ENCODE assay signal across 21 cellular contexts in the genomic region with DNA sequence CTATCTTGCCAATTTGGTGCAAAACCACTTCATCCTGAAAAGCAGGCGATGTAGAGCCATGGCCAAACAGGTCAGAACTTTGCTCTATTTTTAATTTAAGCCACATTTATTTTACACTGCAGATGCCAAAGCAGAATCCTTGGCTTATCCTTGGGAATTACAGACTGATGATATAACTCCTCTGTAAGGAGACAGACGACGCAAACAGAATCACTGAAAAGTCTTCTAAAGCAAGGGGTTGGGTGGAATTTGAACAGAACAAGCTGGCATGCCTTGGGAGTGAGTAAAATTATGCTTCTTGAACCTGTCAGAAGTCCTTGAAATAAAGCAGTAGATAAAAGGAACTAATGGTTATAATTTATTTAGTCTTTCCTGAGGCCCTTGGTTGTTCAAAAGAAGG.
DNase-seq lines count a peak whose midpoint lies in the region; ATAC-seq, FAIRE-seq and TF ChIP-seq lines count a peak whose summit lies in the region.
"Had no signal": no experiment of that assay in that cellular context is flagged by ENCODE, and none has a peak within 500 bp of the region (broad histone marks: within the 10 kb centered on the region; RNA-seq: fewer than 3 reads in every experiment).

No MANE protein-coding gene starts in this region.

- H3K36me3 ChIP-seq in mesenchymal stem cell (ENCODE audit: control insufficient read depth in 1 of 2, insufficient read depth in 2 of 2, low read depth in 1 of 2, low read length in 2 of 2) (no peaks in the 10 kb centered on the region), vagina (no peaks in the 10 kb centered on the region)
- H3K36me3 ChIP-seq: adrenal gland, right lobe of liver had no signal

- peaks cover 10% of the 10 kb centered on the region for H3K4me1 Mint-ChIP-seq in CD4-positive, alpha-beta T cell (ENCODE audit: low read depth)

- no peak for TF ChIP-seq CTCF in vagina (IDR thresholded peaks at IDR 0.05)
- TF ChIP-seq CTCF in CD4-positive, alpha-beta T cell (IDR thresholded peaks at IDR 0.05), result no peak

- H3K9ac ChIP-seq in mesenchymal stem cell (ENCODE audit: low read length), result no peak overlapping the region

- H3K4me2 ChIP-seq in mesenchymal stem cell (ENCODE audit: low read length, poor library complexity, severe bottlenecking), result no peak overlapping the region
- H3K4me2 ChIP-seq: GM23338 had no signal

- no peak overlapping the region for H3K23ac ChIP-seq in mesenchymal stem cell (ENCODE audit: low read length in 2 of 2)

- no peak overlapping the region for H3K4me3 Mint-ChIP-seq in CD4-positive, alpha-beta T cell
- H3K4me3 Mint-ChIP-seq: activated CD8-positive, alpha-beta T cell treated with anti-CD3 and anti-CD28 coated beads, Interleukin-2, amount 10 ng/mL, durations not matched to agents 7 days and 5 days; GM23338; T-cell had no signal

- no peaks in the 10 kb centered on the region for H3K27me3 Mint-ChIP-seq in CD4-positive, alpha-beta T cell
- H3K27me3 Mint-ChIP-seq: T-cell had no signal

- no peaks in the 10 kb centered on the region for H3K79me1 ChIP-seq in mesenchymal stem cell (replicated peaks; ENCODE audit: low read length, poor library complexity, severe bottlenecking)

- H2BK12ac ChIP-seq in mesenchymal stem cell (ENCODE audit: low read length in 2 of 2), result no peak overlapping the region

- intact Hi-C loops in vagina (cut with DNase I), result no loop called here
- intact Hi-C loops in CD4-positive, alpha-beta T cell (cut with DNase I, micrococcal nuclease), result no loop called here

- peak; percentile 70 for DNase-seq in GM04504 (ENCODE audit: low read depth)
- peak; percentile 69 for DNase-seq in mesenchymal stem cell
- DNase-seq in vagina (ENCODE audit: extremely low spot score in 2 of 2), result peak in 1 of 2 donors; percentile 67
- no peak for DNase-seq in NK-92 treated with Interleukin-12 subunit alpha and Interleukin-12 subunit beta, amount 100 ng/mL, for 24 hours (lab: John Stamatoyannopoulos, UW)
- DNase-seq in CD4-positive, alpha-beta T cell, result no peak
- no peak for DNase-seq in DMS 273 (lab: John Stamatoyannopoulos, UW; ENCODE audit: unreplicated experiment)
- DNase-seq: activated CD4-positive, CD25-positive, alpha-beta regulatory T cell treated with anti-CD3 and anti-CD28 coated beads, Interleukin-2, amount 50 U/mL, for 72 hours; activated CD8-positive, alpha-beta T cell treated with anti-CD3 and anti-CD28 coated beads, Interleukin-2, amount 10 ng/mL, durations not matched to agents 7 days and 5 days; adrenal gland; DMS79; dorsolateral prefrontal cortex; NCI-H2081; PC-3; posterior cingulate gyrus; right lobe of liver; SHP77; T-cell had no signal

- H2BK120ac ChIP-seq in mesenchymal stem cell (ENCODE audit: low read depth, low read length), result no peak overlapping the region

- no peak overlapping the region for H3K18ac ChIP-seq in mesenchymal stem cell (ENCODE audit: low read depth in 1 of 2, low read length in 2 of 2)

- H3K4me3 ChIP-seq in mesenchymal stem cell (ENCODE audit: insufficient read depth in 1 of 2, low read depth in 1 of 2, low read length in 2 of 2) (no peak overlapping the region), vagina (no peak overlapping the region)
- H3K4me3 ChIP-seq: adrenal gland, dorsolateral prefrontal cortex, GM23338, right lobe of liver had no signal

- H3K27me3 ChIP-seq in mesenchymal stem cell (ENCODE audit: control insufficient read depth in 1 of 2, insufficient read depth in 1 of 2, low read length in 2 of 2), result no peaks in the 10 kb centered on the region
- H3K27me3 ChIP-seq in vagina, result no peaks in the 10 kb centered on the region
- no peaks in the 10 kb centered on the region for H3K27me3 ChIP-seq in CD4-positive, alpha-beta T cell (ENCODE audit: control insufficient read depth, insufficient read depth, low read length)
- H3K27me3 ChIP-seq: adrenal gland, dorsolateral prefrontal cortex, right lobe of liver had no signal

- H3K36me3 Mint-ChIP-seq in CD4-positive, alpha-beta T cell (ENCODE audit: low read depth), result no peaks in the 10 kb centered on the region

- no peak for TF ChIP-seq POLR2A in vagina (IDR thresholded peaks at IDR 0.05)

- ATAC-seq in CD4-positive, alpha-beta T cell (ENCODE audit: poor library complexity), result no peak
- ATAC-seq: activated CD8-positive, alpha-beta T cell treated with anti-CD3 and anti-CD28 coated beads, Interleukin-2, amount 10 ng/mL, durations not matched to agents 7 days and 5 days; GM23338; PC-3; right lobe of liver; T-cell had no signal

- no peak overlapping the region for H3K27ac Mint-ChIP-seq in CD4-positive, alpha-beta T cell
- H3K27ac Mint-ChIP-seq: activated CD8-positive, alpha-beta T cell treated with anti-CD3 and anti-CD28 coated beads, Interleukin-2, amount 10 ng/mL, durations not matched to agents 7 days and 5 days; GM23338; T-cell had no signal

- no peak overlapping the region for H3K27ac ChIP-seq in mesenchymal stem cell (ENCODE audit: low read length, poor library complexity, severe bottlenecking)
- H3K27ac ChIP-seq in vagina, result peak overlapping the region; percentile 2
- no peak overlapping the region for H3K27ac ChIP-seq in CD4-positive, alpha-beta T cell (ENCODE audit: low read depth, low read length)
- H3K27ac ChIP-seq: adrenal gland, dorsolateral prefrontal cortex, epithelial cell of prostate, HL-60, right lobe of liver had no signal

- H4K91ac ChIP-seq in mesenchymal stem cell (ENCODE audit: low read length), result no peak overlapping the region

- POLR2A ChIA-PET in CD4-positive, alpha-beta T cell (lab: Charles Lee), result no interaction called here

- no peaks in the 10 kb centered on the region for H3K9me3 ChIP-seq in mesenchymal stem cell (ENCODE audit: control insufficient read depth, low read length)
- H3K9me3 ChIP-seq in vagina, result no peaks in the 10 kb centered on the region
- H3K9me3 ChIP-seq in CD4-positive, alpha-beta T cell (ENCODE audit: control insufficient read depth, low read length), result no peaks in the 10 kb centered on the region
- H3K9me3 ChIP-seq: adrenal gland, right lobe of liver had no signal

- FAIRE-seq in endometrium (lab: Jason Lieb, UNC), result peak; percentile 46

- no peak overlapping the region for H2BK15ac ChIP-seq in mesenchymal stem cell (ENCODE audit: low read depth, poor library complexity, severe bottlenecking)

- H3K14ac ChIP-seq in mesenchymal stem cell (ENCODE audit: low read length in 2 of 2), result no peak overlapping the region

- CTCF ChIA-PET in CD4-positive, alpha-beta T cell (lab: Charles Lee), result interaction anchor here (0.7 kb wide), 1 partner anchor 19 kb away, joined by 3 read pairs; no protein-coding TSS in a partner anchor

- H2AFZ ChIP-seq in mesenchymal stem cell (ENCODE audit: low read depth, low read length), result no peak overlapping the region
- H2AFZ ChIP-seq: GM23338 had no signal

- H3K9me3 Mint-ChIP-seq in CD4-positive, alpha-beta T cell, result peaks cover 2% of the 10 kb centered on the region
- H3K9me3 Mint-ChIP-seq: GM23338 had no signal

- 65% methylated on average over 3 of the region's 3 CpGs for WGBS in mesenchymal stem cell

- H4K8ac ChIP-seq in mesenchymal stem cell (ENCODE audit: low read length), result no peak overlapping the region

- no peak overlapping the region for H3K4ac ChIP-seq in mesenchymal stem cell (ENCODE audit: low read depth in 1 of 2, low read length in 2 of 2)

- no peak overlapping the region for H2BK5ac ChIP-seq in mesenchymal stem cell (ENCODE audit: low read depth, low read length, poor library complexity, severe bottlenecking)

- peaks cover 9% of the 10 kb centered on the region for H3K4me1 ChIP-seq in mesenchymal stem cell (ENCODE audit: control insufficient read depth, insufficient read depth, low read depth, low read length)
- peaks cover 14% of the 10 kb centered on the region for H3K4me1 ChIP-seq in vagina
- H3K4me1 ChIP-seq: adrenal gland, right lobe of liver had no signal

- H2AK5ac ChIP-seq in mesenchymal stem cell (ENCODE audit: low read length, severe bottlenecking), result no peak overlapping the region

Comparison
In these comparisons a context has a peak if more than half of its experiments do, and no peak if none do; other contexts are left out.
1. DNase-seq: peak in GM04504 (single experiment) and mesenchymal stem cell (single experiment); none in NK-92 treated with Interleukin-12 subunit alpha and Interleukin-12 subunit beta, amount 100 ng/mL, for 24 hours (single experiment), CD4-positive, alpha-beta T cell (0 of 10) and DMS 273 (single experiment).